In the genomic region with DNA sequence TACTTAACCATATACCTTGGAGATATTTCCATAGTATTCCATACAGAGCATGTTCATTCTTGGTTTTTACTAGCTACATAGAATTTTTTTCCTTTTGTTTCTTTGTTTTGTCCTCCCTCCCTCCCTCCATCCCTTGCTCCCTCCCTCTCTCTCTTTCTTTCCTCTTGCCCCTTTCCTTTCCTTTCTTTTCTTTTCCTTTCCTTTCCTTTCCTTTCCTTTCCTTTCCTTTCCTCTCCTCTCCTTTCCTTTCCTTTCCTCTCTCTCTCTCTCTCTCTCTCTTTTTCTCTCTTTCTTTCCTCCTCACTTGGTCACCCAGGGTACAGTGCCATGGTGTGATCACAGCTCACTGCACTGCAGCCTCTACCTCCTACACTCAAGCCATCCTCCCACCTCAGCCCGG, we compare ENCODE assay signal across 16 cellular contexts.
"Had no signal": no experiment of that assay in that cellular context is flagged by ENCODE, and none has a peak within 500 bp of the region (broad histone marks: within the 10 kb centered on the region; RNA-seq: fewer than 3 reads in every experiment).

No MANE protein-coding gene starts in this region.

- H3K36me3 Mint-ChIP-seq: natural killer cell treated with Interleukin-12 subunit alpha and Interleukin-12 subunit beta and Interleukin-15 and Interleukin-18, amount 100 ng/mL, for 72 hours had no signal

- H3K27me3 Mint-ChIP-seq: natural killer cell treated with Interleukin-12 subunit alpha and Interleukin-12 subunit beta and Interleukin-15 and Interleukin-18, amount 100 ng/mL, for 72 hours had no signal

- H3K36me3 ChIP-seq: colonic mucosa, left ventricle myocardium inferior, lower lobe of right lung, right lobe of liver, transverse colon had no signal

- H3K27me3 ChIP-seq: colonic mucosa, foreskin keratinocyte, right lobe of liver, transverse colon had no signal

- H3K27ac Mint-ChIP-seq: endodermal cell; immature natural killer cell; memory B cell; natural killer cell treated with Interleukin-12 subunit alpha and Interleukin-12 subunit beta and Interleukin-15 and Interleukin-18, amount 100 ng/mL, for 72 hours had no signal

- H3K4me1 Mint-ChIP-seq: endodermal cell, immature natural killer cell, memory B cell had no signal

- H3K9me3 Mint-ChIP-seq: memory B cell; natural killer cell treated with Interleukin-12 subunit alpha and Interleukin-12 subunit beta and Interleukin-15 and Interleukin-18, amount 100 ng/mL, for 72 hours had no signal

- H3K27ac ChIP-seq: colonic mucosa, foreskin keratinocyte, left ventricle myocardium inferior, lower lobe of right lung, psoas muscle, right lobe of liver, transverse colon had no signal

- H3K4me3 ChIP-seq: colonic mucosa, left ventricle myocardium inferior, lower lobe of right lung, psoas muscle, right lobe of liver, transverse colon had no signal

- DNase-seq: colonic mucosa; effector CD4-positive, alpha-beta T cell; endodermal cell; erythroblast; foreskin keratinocyte; immature natural killer cell; left ventricle myocardium inferior; lower lobe of right lung; midbrain; psoas muscle; retina; right lobe of liver; stimulated activated naive CD4-positive, alpha-beta T cell treated with Interleukin-2 at 50 U/mL for 16 hours; transverse colon had no signal

- H3K9me3 ChIP-seq: colonic mucosa, lower lobe of right lung, psoas muscle, right lobe of liver, transverse colon had no signal

- H3K4me1 ChIP-seq: colonic mucosa, foreskin keratinocyte, lower lobe of right lung, psoas muscle, transverse colon had no signal

- H3K4me3 Mint-ChIP-seq: endodermal cell; immature natural killer cell; memory B cell; natural killer cell treated with Interleukin-12 subunit alpha and Interleukin-12 subunit beta and Interleukin-15 and Interleukin-18, amount 100 ng/mL, for 72 hours had no signal

- ATAC-seq: foreskin keratinocyte; lower lobe of right lung; natural killer cell treated with Interleukin-12 subunit alpha and Interleukin-12 subunit beta and Interleukin-15 and Interleukin-18, amount 100 ng/mL, for 72 hours; psoas muscle; right lobe of liver had no signal
